In genomic region chrX:104151037-104151436, GRCh38 we compare ENCODE assay signal across 7 cellular contexts. TPM values are rescaled to one million over a fixed set of nuclear protein-coding genes. Genes with fewer than 3 reads are reported as not detected.
"Had no signal": no experiment of that assay in that cellular context is flagged by ENCODE, and none has a peak within 500 bp of the region (broad histone marks: within the 10 kb centered on the region; RNA-seq: fewer than 3 reads in every experiment).

No MANE protein-coding gene starts in this region.

- ATAC-seq: HCT116, HepG2 had no signal

- H3K9me3 Mint-ChIP-seq: HFFc6, IgD-negative memory B cell had no signal

- H3K27me3 Mint-ChIP-seq: IgD-negative memory B cell had no signal

- DNase-seq: GM23248, GOT3, H7, HFFc6 had no signal

- H3K36me3 Mint-ChIP-seq: IgD-negative memory B cell had no signal

- H3K27ac Mint-ChIP-seq: HFFc6 had no signal

- H3K4me3 Mint-ChIP-seq: HFFc6, IgD-negative memory B cell had no signal

RNA-seq across cellular contexts. Expression of gene ZCCHC18, which starts 38.7 kb away (rescaled TPM):
- total RNA-seq: GM23248 had no signal
